ENCODE assay signal across 12 cellular contexts in genomic region chr17:3678095-3678820, GRCh38. TPM values are rescaled to one million over a fixed set of nuclear protein-coding genes. Genes with fewer than 3 reads are reported as not detected.
DNase-seq lines count a peak whose midpoint lies in the region; ATAC-seq and TF ChIP-seq lines count a peak whose summit lies in the region.
"Had no signal": no experiment of that assay in that cellular context is flagged by ENCODE, and none has a peak within 500 bp of the region (broad histone marks: within the 10 kb centered on the region; RNA-seq: fewer than 3 reads in every experiment).

No MANE protein-coding gene starts in this region.

- H4K5ac ChIP-seq in H9 (ENCODE audit: insufficient read length, low read depth, low read length) (no peak overlapping the region), mesendoderm (ENCODE audit: low read length) (no peak overlapping the region)

- H2BK12ac ChIP-seq in H9 (ENCODE audit: insufficient read length, low read depth, low read length) = no peak overlapping the region

- peak; percentile 91 for DNase-seq in H9
- peak in 6 of 7 donors; percentile 71 to 77 (median 75) for DNase-seq in adrenal gland
- DNase-seq in mesendoderm = peak; percentile 56
- DNase-seq in HuH-7 (ENCODE audit: low spot score) = no peak
- no peak for DNase-seq in NCI-H1436 treated with DMSO at 0.1 percent for 48 hours (lab: John Stamatoyannopoulos, UW)
- DNase-seq: CD4-positive, CD25-positive, alpha-beta regulatory T cell; heart left ventricle; NCI-H1092; NCI-H524; stimulated activated CD4-positive, alpha-beta T cell treated with anti-CD3 and anti-CD28 coated beads, Interleukin-4, amount 100 ng/mL, for 4 hours had no signal

- no peak overlapping the region for H3K9ac ChIP-seq in H9 (ENCODE audit: extremely low read depth, insufficient read length, low read length)
- H3K9ac ChIP-seq in mesendoderm (ENCODE audit: low read length) = no peak overlapping the region

- H3K4me2 ChIP-seq in H9 (ENCODE audit: insufficient read depth, insufficient read length, low read length) (no peak overlapping the region), mesendoderm (ENCODE audit: low read length) (no peak overlapping the region)

- H3K36me3 Mint-ChIP-seq in H9 (ENCODE audit: insufficient read depth in 1 of 3, low read depth in 3 of 3) = no peaks in the 10 kb centered on the region; a peak in 1 of 7 replicates
- H3K36me3 Mint-ChIP-seq: CD4-positive, CD25-positive, alpha-beta regulatory T cell had no signal

- no peaks in the 10 kb centered on the region for H3K23me2 ChIP-seq in H9 (ENCODE audit: insufficient read length, low read depth, low read length, poor library complexity, severe bottlenecking)

- H3K79me1 ChIP-seq in H9 (ENCODE audit: insufficient read depth, low read depth, low read length, poor library complexity, severe bottlenecking) = no peaks in the 10 kb centered on the region
- no peaks in the 10 kb centered on the region for H3K79me1 ChIP-seq in mesendoderm (ENCODE audit: low read length)

- TF ChIP-seq POLR2A in adrenal gland (IDR thresholded peaks at IDR 0.05) = no peak

- H3K27me3 ChIP-seq in H9 (ENCODE audit: insufficient read depth, low read length) (no peaks in the 10 kb centered on the region), adrenal gland (peaks cover 2% of the 10 kb centered on the region), mesendoderm (ENCODE audit: insufficient read depth, low read length, poor library complexity) (no peaks in the 10 kb centered on the region)

- H3K79me2 ChIP-seq in H9 (ENCODE audit: insufficient read depth, low read length) (no peaks in the 10 kb centered on the region), mesendoderm (ENCODE audit: control insufficient read depth, insufficient read depth, low read length) (no peaks in the 10 kb centered on the region)

- H2AFZ ChIP-seq in H9 (ENCODE audit: low read length) = no peak overlapping the region

- peak overlapping the region in 1 of 3 experiments; percentile 82; a peak in 3 of 7 replicates for H3K27ac Mint-ChIP-seq in H9

- H3K18ac ChIP-seq in H9 (ENCODE audit: insufficient read length, low read depth, low read length) (no peak overlapping the region), mesendoderm (ENCODE audit: low read length) (no peak overlapping the region)

- H4K8ac ChIP-seq in H9 (replicated peaks; ENCODE audit: insufficient read length, low read depth, low read length) (no peak overlapping the region), mesendoderm (ENCODE audit: low read depth, low read length) (no peak overlapping the region)

- H3K4ac ChIP-seq in H9 (ENCODE audit: low read depth, low read length) (no peak overlapping the region), mesendoderm (ENCODE audit: low read depth, low read length) (no peak overlapping the region)

- H2BK120ac ChIP-seq in H9 (ENCODE audit: low read depth, low read length, poor library complexity, severe bottlenecking) (no peak overlapping the region), mesendoderm (ENCODE audit: low read depth, low read length) (no peak overlapping the region)

- intact Hi-C loops in adrenal gland (cut with DNase I) = no loop called here

- no peak overlapping the region for H2BK5ac ChIP-seq in H9 (ENCODE audit: insufficient read length, low read length)
- no peak overlapping the region for H2BK5ac ChIP-seq in mesendoderm (ENCODE audit: low read length)

- no peak overlapping the region for H3K4me3 ChIP-seq in adrenal gland
- H3K4me3 ChIP-seq in mesendoderm (ENCODE audit: low read length) = no peak overlapping the region
- H3K4me3 ChIP-seq: heart left ventricle, lung had no signal

- no CpG with 5 or more reads among the region's 16 CpGs for WGBS in H9 (ENCODE audit: extremely low coverage, insufficient read length, low lambda C conversion rate)
- WGBS in adrenal gland, 4 donors = 36 to 55% (median 53%) methylated on average over 4 to 16 of the region's 16 CpGs
- no CpG with 5 or more reads among the region's 16 CpGs for WGBS in mesendoderm (ENCODE audit: extremely low coverage, insufficient coverage, low lambda C conversion rate)

- H3K27ac ChIP-seq in H9 (ENCODE audit: insufficient read length, low read depth, low read length) = no peak overlapping the region
- H3K27ac ChIP-seq in adrenal gland = peak overlapping the region in 1 of 5 donors; percentile 45
- no peak overlapping the region for H3K27ac ChIP-seq in mesendoderm (ENCODE audit: low read depth, low read length)
- H3K27ac ChIP-seq: heart left ventricle had no signal

- no peaks in the 10 kb centered on the region for H3K36me3 ChIP-seq in adrenal gland (replicated peaks in 1 of 2)
- H3K36me3 ChIP-seq in mesendoderm (ENCODE audit: control insufficient read depth, insufficient read depth, low read length) = no peaks in the 10 kb centered on the region

- no peak overlapping the region for H2AK5ac ChIP-seq in H9 (ENCODE audit: insufficient read length, low read length)
- no peak overlapping the region for H2AK5ac ChIP-seq in mesendoderm (ENCODE audit: low read length)

- H3K4me3 Mint-ChIP-seq in H9 = no peak overlapping the region; a peak in 1 of 5 replicates
- H3K4me3 Mint-ChIP-seq: CD4-positive, CD25-positive, alpha-beta regulatory T cell had no signal

- no peaks in the 10 kb centered on the region for H4K20me1 ChIP-seq in H9 (ENCODE audit: control insufficient read depth, insufficient read depth, insufficient read length)

- H3K23ac ChIP-seq in H9 (ENCODE audit: insufficient read length, low read depth, low read length) (no peak overlapping the region), mesendoderm (ENCODE audit: low read length) (no peak overlapping the region)

- H3K9me3 ChIP-seq in H9 (ENCODE audit: control insufficient read depth, low read depth, low read length) (no peaks in the 10 kb centered on the region), adrenal gland (replicated peaks in 1 of 3) (no peaks in the 10 kb centered on the region)
- H3K9me3 ChIP-seq: heart left ventricle had no signal

- no peak overlapping the region for H3T11ph ChIP-seq in H9 (ENCODE audit: low read length)

- H3K4me1 ChIP-seq in H9 (ENCODE audit: insufficient read depth, low read length) (no peaks in the 10 kb centered on the region), adrenal gland (replicated peaks in 1 of 2) (peaks cover 4 to 7% of the 10 kb centered on the region in 2 donors), mesendoderm (ENCODE audit: control insufficient read depth, low read depth, low read length) (no peaks in the 10 kb centered on the region)

- no peak overlapping the region for H3K56ac ChIP-seq in H9 (ENCODE audit: insufficient read length, low read depth, low read length)
- H3K56ac ChIP-seq in mesendoderm (ENCODE audit: low read length) = peak overlapping the region; percentile 49

- no peak overlapping the region for H4K91ac ChIP-seq in H9 (ENCODE audit: insufficient read length, low read depth, low read length)

- peaks cover 4% of the 10 kb centered on the region; the same call in 1 of the 2 replicates for H3K27me3 Mint-ChIP-seq in H9 (ENCODE audit: low read depth)
- H3K27me3 Mint-ChIP-seq: CD4-positive, CD25-positive, alpha-beta regulatory T cell had no signal

- no peak overlapping the region for H3K14ac ChIP-seq in H9 (ENCODE audit: insufficient read depth, low read length)

- TF ChIP-seq CTCF in H9 (conservative IDR thresholded peaks at IDR 0.05) (peak; percentile 53), adrenal gland (IDR thresholded peaks at IDR 0.05) (no peak)

- peaks cover 11 to 19% of the 10 kb centered on the region in 2 experiments for H3K4me1 Mint-ChIP-seq in H9

- H2BK20ac ChIP-seq in H9 (ENCODE audit: low read depth, low read length, poor library complexity, severe bottlenecking) = no peak overlapping the region

- no peak for ATAC-seq in GM19395 (IDR thresholded peaks at IDR 0.05; ENCODE audit: unreplicated experiment)

- H3K9me3 Mint-ChIP-seq in H9 = no peaks in the 10 kb centered on the region
- H3K9me3 Mint-ChIP-seq: CD4-positive, CD25-positive, alpha-beta regulatory T cell had no signal

- H2BK15ac ChIP-seq in H9 (ENCODE audit: low read depth, low read length) (no peak overlapping the region), mesendoderm (replicated peaks; ENCODE audit: low read depth) (no peak overlapping the region)

RNA-seq across cellular contexts. Expression of gene EMC6, which starts 9.6 kb away (rescaled TPM):
- total RNA-seq in H9 (2021) = 70.7 and 72.2 TPM in 2 replicates
- total RNA-seq in adrenal gland = 10 to 100 TPM in 6 of 8 donors, 1 to 10 TPM in 2; 6.1 to 73.8 (median 40.6) TPM
- polyA plus RNA-seq in adrenal gland = 10 to 100 TPM; 44.2 to 89.4 (median 47.7) TPM
- 182 TPM for polyA plus RNA-seq in mesendoderm (2013, experiment 1 of 2)
- polyA plus RNA-seq in mesendoderm (2013, experiment 2 of 2) = 181 TPM

RNA-seq across cellular contexts. Expression of gene TAX1BP3, which starts 9.9 kb away (rescaled TPM):
- total RNA-seq in H9 (2021) (76.3 and 79.2 TPM in 2 replicates), adrenal gland (100 to 1,000 TPM; 105 to 311 (median 211) TPM)
- 100 to 1,000 TPM in 1 of 3 donors, 10 to 100 TPM in 2; 32.1 to 100 (median 94.9) TPM for polyA plus RNA-seq in adrenal gland
- polyA plus RNA-seq in mesendoderm (2013, experiment 1 of 2) = 59.8 TPM
- polyA plus RNA-seq in mesendoderm (2013, experiment 2 of 2) = 59.8 TPM

RNA-seq across cellular contexts. Expression of gene P2RX5, which starts 17.7 kb away (rescaled TPM):
- 4.2 and 4.7 TPM in 2 replicates for total RNA-seq in H9 (2021)
- total RNA-seq in adrenal gland = 1 to 10 TPM in 5 of 8 donors, under 1 TPM in 3; 0.25 to 2.8 (median 1.2) TPM
- 1 to 10 TPM in 1 of 3 donors, under 1 TPM in 2; 0.59 to 2.0 (median 0.88) TPM for polyA plus RNA-seq in adrenal gland
- 1.2 TPM for polyA plus RNA-seq in mesendoderm (2013, experiment 1 of 2)
- polyA plus RNA-seq in mesendoderm (2013, experiment 2 of 2) = 1.1 TPM

RNA-seq across cellular contexts. Expression of gene CTNS, which starts 41.7 kb away (rescaled TPM):
- total RNA-seq in H9 (2021) (12.4 and 12.8 TPM in 2 replicates), adrenal gland (10 to 100 TPM; 17.5 to 74.8 (median 43.1) TPM)
- 10 to 100 TPM; 11.5 to 15.7 (median 13.8) TPM for polyA plus RNA-seq in adrenal gland
- 15.3 TPM for polyA plus RNA-seq in mesendoderm (2013, experiment 1 of 2)
- 16.5 TPM for polyA plus RNA-seq in mesendoderm (2013, experiment 2 of 2)

RNA-seq across cellular contexts. Expression of gene SHPK, which starts 42.2 kb away (rescaled TPM):
- total RNA-seq in H9 (2021) (27.0 and 27.9 TPM in 2 replicates), adrenal gland (10 to 100 TPM; 12.0 to 27.4 (median 19.6) TPM)
- polyA plus RNA-seq in adrenal gland = 10 to 100 TPM in 1 of 3 donors, 1 to 10 TPM in 2; 8.8 to 13.3 (median 9.1) TPM
- polyA plus RNA-seq in mesendoderm (2013, experiment 1 of 2) = 18.6 TPM
- polyA plus RNA-seq in mesendoderm (2013, experiment 2 of 2) = 18.9 TPM

Comparison
In these comparisons a context has a peak if more than half of its experiments do, and no peak if none do; other contexts are left out.
1. DNase-seq: peak in H9 (single experiment), adrenal gland (6 of 7) and mesendoderm (single experiment); none in HuH-7 (single experiment) and NCI-H1436 treated with DMSO at 0.1 percent for 48 hours (single experiment).